In the genomic region with DNA sequence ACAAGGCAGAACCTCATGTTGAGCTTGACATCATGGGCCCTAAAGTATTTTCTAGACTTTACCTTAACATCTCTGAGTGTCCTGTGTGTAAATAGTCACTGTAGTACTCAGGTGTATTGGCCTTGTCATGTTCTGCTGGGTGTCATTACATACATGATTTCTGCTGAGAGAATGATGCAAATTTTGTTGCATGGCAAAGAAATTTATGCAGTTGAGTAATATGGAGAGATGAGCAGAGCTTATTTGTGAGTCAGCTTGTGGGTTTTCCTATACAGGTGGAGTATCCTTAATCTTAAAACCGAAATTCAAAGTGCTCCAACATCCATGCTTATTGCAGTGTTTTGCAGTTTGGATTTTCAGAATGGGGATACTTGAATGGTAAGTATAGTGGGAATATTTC, we compare ENCODE assay signal across 2 cellular contexts.
TF ChIP-seq lines count a peak whose summit lies in the region.

No MANE protein-coding gene starts in this region.

TF ChIP-seq in SK-N-SH, 30 proteins besides CTCF, POLR2A, EP300 and RAD21 (continued from another document):
- TF ChIP-seq, protein P1, sequence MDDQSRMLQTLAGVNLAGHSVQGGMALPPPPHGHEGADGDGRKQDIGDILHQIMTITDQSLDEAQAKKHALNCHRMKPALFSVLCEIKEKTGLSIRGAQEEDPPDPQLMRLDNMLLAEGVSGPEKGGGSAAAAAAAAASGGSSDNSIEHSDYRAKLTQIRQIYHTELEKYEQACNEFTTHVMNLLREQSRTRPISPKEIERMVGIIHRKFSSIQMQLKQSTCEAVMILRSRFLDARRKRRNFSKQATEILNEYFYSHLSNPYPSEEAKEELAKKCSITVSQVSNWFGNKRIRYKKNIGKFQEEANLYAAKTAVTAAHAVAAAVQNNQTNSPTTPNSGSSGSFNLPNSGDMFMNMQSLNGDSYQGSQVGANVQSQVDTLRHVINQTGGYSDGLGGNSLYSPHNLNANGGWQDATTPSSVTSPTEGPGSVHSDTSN (IDR thresholded peaks at IDR 0.05), result no peak
- TF ChIP-seq FOXM1 (IDR thresholded peaks at IDR 0.05; ENCODE audit: low read depth) (no peak), FOSL2 (IDR thresholded peaks at IDR 0.05; ENCODE audit: borderline replicate concordance, low read depth) (no peak), JUND (IDR thresholded peaks at IDR 0.05) (no peak), SMC3 (IDR thresholded peaks at IDR 0.05; ENCODE audit: low read depth, low read length) (no peak), MEF2A (IDR thresholded peaks at IDR 0.05; ENCODE audit: borderline replicate concordance, low read depth) (no peak), MXI1 (IDR thresholded peaks at IDR 0.05; ENCODE audit: low read depth, low read length) (no peak), GATA2 (CRISPR knock-in tag; IDR thresholded peaks at IDR 0.05) (no peak), GABPA (IDR thresholded peaks at IDR 0.05; ENCODE audit: low read depth) (no peak)
- TF ChIP-seq, protein P2, sequence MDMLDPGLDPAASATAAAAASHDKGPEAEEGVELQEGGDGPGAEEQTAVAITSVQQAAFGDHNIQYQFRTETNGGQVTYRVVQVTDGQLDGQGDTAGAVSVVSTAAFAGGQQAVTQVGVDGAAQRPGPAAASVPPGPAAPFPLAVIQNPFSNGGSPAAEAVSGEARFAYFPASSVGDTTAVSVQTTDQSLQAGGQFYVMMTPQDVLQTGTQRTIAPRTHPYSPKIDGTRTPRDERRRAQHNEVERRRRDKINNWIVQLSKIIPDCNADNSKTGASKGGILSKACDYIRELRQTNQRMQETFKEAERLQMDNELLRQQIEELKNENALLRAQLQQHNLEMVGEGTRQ (IDR thresholded peaks at IDR 0.05; ENCODE audit: borderline replicate concordance, low read depth, low read length), result no peak

TF ChIP-seq in SK-N-SH treated with all-trans-retinoic acid at 6 μM for 48 hours, 23 proteins besides CTCF, POLR2A, EP300 and RAD21 (continued from another document):
- TF ChIP-seq, protein P3, sequence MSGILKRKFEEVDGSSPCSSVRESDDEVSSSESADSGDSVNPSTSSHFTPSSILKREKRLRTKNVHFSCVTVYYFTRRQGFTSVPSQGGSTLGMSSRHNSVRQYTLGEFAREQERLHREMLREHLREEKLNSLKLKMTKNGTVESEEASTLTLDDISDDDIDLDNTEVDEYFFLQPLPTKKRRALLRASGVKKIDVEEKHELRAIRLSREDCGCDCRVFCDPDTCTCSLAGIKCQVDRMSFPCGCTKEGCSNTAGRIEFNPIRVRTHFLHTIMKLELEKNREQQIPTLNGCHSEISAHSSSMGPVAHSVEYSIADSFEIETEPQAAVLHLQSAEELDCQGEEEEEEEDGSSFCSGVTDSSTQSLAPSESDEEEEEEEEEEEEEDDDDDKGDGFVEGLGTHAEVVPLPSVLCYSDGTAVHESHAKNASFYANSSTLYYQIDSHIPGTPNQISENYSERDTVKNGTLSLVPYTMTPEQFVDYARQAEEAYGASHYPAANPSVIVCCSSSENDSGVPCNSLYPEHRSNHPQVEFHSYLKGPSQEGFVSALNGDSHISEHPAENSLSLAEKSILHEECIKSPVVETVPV (CRISPR knock-in tag; IDR thresholded peaks at IDR 0.05), result no peak
- no peak for TF ChIP-seq ZFP30 (CRISPR knock-in tag; IDR thresholded peaks at IDR 0.05)
- no peak for TF ChIP-seq RARB (CRISPR knock-in tag; IDR thresholded peaks at IDR 0.05)
- TF ChIP-seq PPARA (CRISPR knock-in tag; IDR thresholded peaks at IDR 0.05; ENCODE audit: borderline replicate concordance), result no peak
- no peak for TF ChIP-seq ARNTL (CRISPR knock-in tag; IDR thresholded peaks at IDR 0.05; ENCODE audit: borderline replicate concordance, low read depth)
- no peak for TF ChIP-seq ZFP3 (CRISPR knock-in tag; IDR thresholded peaks at IDR 0.05)
